Comparison of ENCODE assay signal across 27 cellular contexts in the genomic region with DNA sequence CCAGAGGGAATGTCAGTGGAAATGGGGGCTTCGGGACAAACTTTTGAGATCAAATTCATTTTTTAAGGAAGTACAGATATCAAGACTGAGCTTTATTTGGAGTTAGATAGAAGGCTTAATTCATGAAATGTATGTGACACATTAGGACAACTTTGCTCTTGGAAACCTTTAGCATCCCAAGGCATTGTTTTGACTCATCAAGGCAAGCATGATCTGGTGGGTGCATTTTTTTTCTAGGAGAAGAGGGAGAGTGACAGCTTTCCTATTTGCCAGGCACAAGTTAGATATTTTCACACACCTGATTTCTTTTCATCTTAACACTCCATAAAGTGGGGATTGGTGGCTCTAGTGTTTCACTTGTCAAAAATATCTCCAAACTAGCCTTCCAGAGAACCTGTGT.
"Had no signal": no experiment of that assay in that cellular context is flagged by ENCODE, and none has a peak within 500 bp of the region (broad histone marks: within the 10 kb centered on the region; RNA-seq: fewer than 3 reads in every experiment).

No MANE protein-coding gene starts in this region.

- ATAC-seq: activated CD8-positive, alpha-beta T cell treated with anti-CD3 and anti-CD28 coated beads, Interleukin-2, amount 10 ng/mL, durations not matched to agents 7 days and 5 days; effector memory CD8-positive, alpha-beta T cell; heart left ventricle; left colon; mucosa of descending colon; sciatic nerve; stimulated activated memory B cell treated with anti-CD40 and anti-IgM and Interleukin-4, amounts not matched to agents 10 μg/mL and 1 μg/mL and 100 μg/mL, for 72 hours had no signal

- H3K27me3 ChIP-seq: colonic mucosa, dorsolateral prefrontal cortex, heart left ventricle, stomach, suprapubic skin, tibial nerve had no signal

- H3K27ac ChIP-seq: colonic mucosa, dorsolateral prefrontal cortex, heart left ventricle, stomach, suprapubic skin, tibial nerve, WERI-Rb-1 had no signal

- H3K27me3 Mint-ChIP-seq: activated naive CD4-positive, alpha-beta T cell treated with anti-CD3 and anti-CD28 coated beads, Interleukin-2, amount 10 ng/mL, durations not matched to agents 7 days and 5 days; brain; effector memory CD8-positive, alpha-beta T cell; stimulated activated memory B cell treated with anti-CD40 and anti-IgM and Interleukin-4, amounts not matched to agents 10 μg/mL and 1 μg/mL and 100 μg/mL, for 72 hours had no signal

- H3K4me1 ChIP-seq: colonic mucosa, heart left ventricle, stomach, suprapubic skin, tibial nerve had no signal

- H3K4me3 ChIP-seq: colonic mucosa, dorsolateral prefrontal cortex, heart left ventricle, mucosa of descending colon, stomach, suprapubic skin, tibial nerve had no signal

- H3K4me1 Mint-ChIP-seq: activated naive CD4-positive, alpha-beta T cell treated with anti-CD3 and anti-CD28 coated beads, Interleukin-2, amount 10 ng/mL, durations not matched to agents 7 days and 5 days; stimulated activated memory B cell treated with anti-CD40 and anti-IgM and Interleukin-4, amounts not matched to agents 10 μg/mL and 1 μg/mL and 100 μg/mL, for 72 hours had no signal

- H3K9me3 ChIP-seq: colonic mucosa, heart left ventricle, mucosa of descending colon, stomach, suprapubic skin, tibial nerve had no signal

- H3K36me3 ChIP-seq: colonic mucosa, WERI-Rb-1 had no signal

- H3K27ac Mint-ChIP-seq: activated CD8-positive, alpha-beta T cell treated with anti-CD3 and anti-CD28 coated beads, Interleukin-2, amount 10 ng/mL, durations not matched to agents 7 days and 5 days; activated naive CD4-positive, alpha-beta T cell treated with anti-CD3 and anti-CD28 coated beads, Interleukin-2, amount 10 ng/mL, durations not matched to agents 7 days and 5 days; stimulated activated memory B cell treated with anti-CD40 and anti-IgM and Interleukin-4, amounts not matched to agents 10 μg/mL and 1 μg/mL and 100 μg/mL, for 72 hours had no signal

- H3K9me3 Mint-ChIP-seq: activated naive CD4-positive, alpha-beta T cell treated with anti-CD3 and anti-CD28 coated beads, Interleukin-2, amount 10 ng/mL, durations not matched to agents 7 days and 5 days; activated T-cell treated with anti-CD3 and anti-CD28 coated beads, Interleukin-2, amount 50 U/mL, for 4 hours; brain; effector memory CD8-positive, alpha-beta T cell; neural crest cell; stimulated activated memory B cell treated with anti-CD40 and anti-IgM and Interleukin-4, amounts not matched to agents 10 μg/mL and 1 μg/mL and 100 μg/mL, for 72 hours had no signal

- H3K4me3 Mint-ChIP-seq: activated CD8-positive, alpha-beta T cell treated with anti-CD3 and anti-CD28 coated beads, Interleukin-2, amount 10 ng/mL, durations not matched to agents 7 days and 5 days; activated naive CD4-positive, alpha-beta T cell treated with anti-CD3 and anti-CD28 coated beads, Interleukin-2, amount 10 ng/mL, durations not matched to agents 7 days and 5 days; activated T-cell treated with anti-CD3 and anti-CD28 coated beads, Interleukin-2, amount 50 U/mL, for 4 hours; brain; effector memory CD8-positive, alpha-beta T cell; neural crest cell; stimulated activated memory B cell treated with anti-CD40 and anti-IgM and Interleukin-4, amounts not matched to agents 10 μg/mL and 1 μg/mL and 100 μg/mL, for 72 hours had no signal

- DNase-seq: activated CD4-positive, alpha-beta T cell treated with anti-CD3 and anti-CD28 coated beads, Interleukin-2, amount 50 U/mL, for 1 hour; activated CD4-positive, CD25-positive, alpha-beta regulatory T cell treated with anti-CD3 and anti-CD28 coated beads, Interleukin-2, amount 50 U/mL, for 72 hours; activated CD8-positive, alpha-beta T cell treated with anti-CD3 and anti-CD28 coated beads, Interleukin-2, amount 10 ng/mL, durations not matched to agents 7 days and 5 days; activated effector memory CD4-positive, alpha-beta T cell treated with Interleukin-2 at 50 U/mL for 16 hours; activated naive CD4-positive, alpha-beta T cell treated with anti-CD3 and anti-CD28 coated beads, Interleukin-2, amount 10 ng/mL, durations not matched to agents 7 days and 5 days; activated T-cell treated with anti-CD3 and anti-CD28 coated beads, Interleukin-2, amount 50 U/mL, for 4 hours; amygdala; colonic mucosa; dorsolateral prefrontal cortex; effector memory CD8-positive, alpha-beta T cell; heart left ventricle; islet precursor cell; left colon; mucosa of descending colon; occipital lobe; posterior cingulate gyrus; small intestine; stimulated activated CD4-positive, alpha-beta T cell treated with anti-CD3 and anti-CD28 coated beads, Interleukin-15, amount 100 ng/mL, for 24 hours; stomach; T-helper 2 cell; WERI-Rb-1 had no signal
